Comparison of ENCODE assay signal across 14 cellular contexts in genomic region chr4:147836807-147837206, GRCh38.
DNase-seq lines count a peak whose midpoint lies in the region; ATAC-seq and TF ChIP-seq lines count a peak whose summit lies in the region.
"Had no signal": no experiment of that assay in that cellular context is flagged by ENCODE, and none has a peak within 500 bp of the region (broad histone marks: within the 10 kb centered on the region; RNA-seq: fewer than 3 reads in every experiment).

No MANE protein-coding gene starts in this region.

- H3K4me2 ChIP-seq in MM.1S (ENCODE audit: low read depth, low read length): no peak overlapping the region
- H3K4me2 ChIP-seq: PC-9 had no signal

- H3K9me3 Mint-ChIP-seq in HFFc6: peaks cover 14% of the 10 kb centered on the region

- TF ChIP-seq CTCF in GM12865 (IDR thresholded peaks at IDR 0.05; ENCODE audit: insufficient read depth, low read depth, low read length, missing control alignments) (no peak), HFFc6 (IDR thresholded peaks at IDR 0.05) (no peak), coronary artery (IDR thresholded peaks at IDR 0.05) (no peak), psoas muscle (IDR thresholded peaks at IDR 0.05) (no peak), MM.1S (IDR thresholded peaks at IDR 0.05; ENCODE audit: low read length) (no peak)

- H3K27ac Mint-ChIP-seq in HFFc6: peak overlapping the region; percentile 18; the same call in 1 of the 2 replicates

- H3K36me3 ChIP-seq in psoas muscle (ENCODE audit: insufficient read depth in 1 of 2, low read depth in 1 of 2) (no peaks in the 10 kb centered on the region), MM.1S (replicated peaks; ENCODE audit: insufficient read depth, low read length) (no peaks in the 10 kb centered on the region)

- H3K4me1 ChIP-seq in psoas muscle (peaks cover 56% of the 10 kb centered on the region), MM.1S (ENCODE audit: low read length) (no peaks in the 10 kb centered on the region)

- 71 to 80% (median 72%) methylated on average over 6 of the region's 6 CpGs for WGBS in psoas muscle, 3 donors

- DNase-seq in GM12865 (ENCODE audit: low read depth): peak; percentile 67
- DNase-seq in HFFc6: no peak
- no peak for DNase-seq in coronary artery (ENCODE audit: low spot score)
- DNase-seq in psoas muscle: no peak
- DNase-seq in DMS114 treated with DMSO at 0.1 percent for 48 hours (lab: John Stamatoyannopoulos, UW; ENCODE audit: unreplicated experiment): no peak
- DNase-seq in MM.1S: no peak
- no peak for DNase-seq in NCI-H82 (lab: John Stamatoyannopoulos, UW)
- DNase-seq: activated CD8-positive, alpha-beta memory T cell treated with anti-CD3 and anti-CD28 coated beads for 24 hours; Calu3; NCI-H2029; NCI-H524 treated with DMSO at 0.1 percent for 48 hours; PC-9; stimulated activated CD4-positive, alpha-beta T cell treated with anti-CD3 and anti-CD28 coated beads, Interleukin-12 subunit alpha, Interleukin-12 subunit beta, amount 100 ng/mL, for 4 hours had no signal

- H3K27ac ChIP-seq in coronary artery: peak overlapping the region; percentile 25 to 73
- peak overlapping the region; percentile 55 for H3K27ac ChIP-seq in psoas muscle
- no peak overlapping the region for H3K27ac ChIP-seq in MM.1S (ENCODE audit: low read length)
- H3K27ac ChIP-seq: PC-9 had no signal

- intact Hi-C loops in psoas muscle (cut with DNase I): loop anchor here in 1 of 2 donors (10.0 kb wide), 1 partner anchor 218 kb away; no protein-coding TSS in a partner anchor

- H3F3A ChIP-seq in MM.1S (ENCODE audit: insufficient read depth, low read length): no peaks in the 10 kb centered on the region

- H3K27me3 ChIP-seq in psoas muscle (ENCODE audit: insufficient read depth in 3 of 3, low read length in 2 of 3) (no peaks in the 10 kb centered on the region), MM.1S (replicated peaks; ENCODE audit: insufficient read depth, low read length) (no peaks in the 10 kb centered on the region)

- peaks cover 31% of the 10 kb centered on the region for H3K36me3 Mint-ChIP-seq in HFFc6 (ENCODE audit: low read depth)

- H3K4me3 ChIP-seq in GM12865 (ENCODE audit: low read depth, low read length) (peak overlapping the region; percentile 44), coronary artery (no peak overlapping the region), psoas muscle (no peak overlapping the region), MM.1S (ENCODE audit: low read length) (no peak overlapping the region)
- H3K4me3 ChIP-seq: PC-9 had no signal

- no peak for ATAC-seq in psoas muscle
- no peak for ATAC-seq in GM18505 (IDR thresholded peaks at IDR 0.05; ENCODE audit: unreplicated experiment)

- H3K9ac ChIP-seq in MM.1S (ENCODE audit: low read length): no peak overlapping the region

- H3K9me3 ChIP-seq in psoas muscle (no peaks in the 10 kb centered on the region), MM.1S (replicated peaks; ENCODE audit: insufficient read depth, low read length) (no peaks in the 10 kb centered on the region)

- H3K4me3 Mint-ChIP-seq in HFFc6: no peak overlapping the region

- H2AFZ ChIP-seq in MM.1S (ENCODE audit: low read length): no peak overlapping the region
- H2AFZ ChIP-seq: PC-9 had no signal

- 0 out of 2 replicates have a peak, but pooled peaks cover 6% of the 10 kb centered on the region for H3K79me2 ChIP-seq in MM.1S (ENCODE audit: low read length)

- no peaks in the 10 kb centered on the region for H3K9me2 ChIP-seq in MM.1S (replicated peaks; ENCODE audit: insufficient read depth, low read length)

- H3K27me3 Mint-ChIP-seq in HFFc6 (ENCODE audit: insufficient read depth): peaks cover 4% of the 10 kb centered on the region; the same call in 1 of the 2 replicates

- H4K20me1 ChIP-seq in MM.1S (ENCODE audit: insufficient read depth, low read length): no peaks in the 10 kb centered on the region

- TF ChIP-seq POLR2A in GM18505 (IDR thresholded peaks at IDR 0.05; ENCODE audit: borderline replicate concordance, extremely low read depth, insufficient read depth, insufficient read length): no peak

- H3K4me1 Mint-ChIP-seq in HFFc6 (ENCODE audit: low read depth): peaks cover 86% of the 10 kb centered on the region
